In genomic region chr9:114613919-114614318, GRCh38 we compare ENCODE assay signal across 22 cellular contexts. TPM values are rescaled to one million over a fixed set of nuclear protein-coding genes. Genes with fewer than 3 reads are reported as not detected.
DNase-seq lines count a peak whose midpoint lies in the region; ATAC-seq, FAIRE-seq and TF ChIP-seq lines count a peak whose summit lies in the region.
"Had no signal": no experiment of that assay in that cellular context is flagged by ENCODE, and none has a peak within 500 bp of the region (broad histone marks: within the 10 kb centered on the region; RNA-seq: fewer than 3 reads in every experiment).

No MANE protein-coding gene starts in this region.

- intact Hi-C loops in OCI-LY7 (cut with micrococcal nuclease; ENCODE audit: unreplicated experiment) = loop anchor here (5.0 kb wide), 1 partner anchor 313 kb away; no protein-coding TSS in a partner anchor

- H3K9me2 ChIP-seq in OCI-LY7 (ENCODE audit: insufficient read depth, low read length) = no peaks in the 10 kb centered on the region

- H3K27ac ChIP-seq in OCI-LY7 (ENCODE audit: low read depth, low read length, poor library complexity, severe bottlenecking) = peak overlapping the region; percentile 86
- H3K27ac ChIP-seq: ascending aorta, SJSA1 had no signal

- CTCF ChIA-PET in OCI-LY7 (lab: Charles Lee; ENCODE audit: unreplicated experiment) = no interaction called here

- BruUV-seq in OCI-LY7 (replicated peaks; lab: Mats Ljungman, UMichigan) = no TSS peak

- H3K36me3 Mint-ChIP-seq in activated naive CD8-positive, alpha-beta T cell = peaks cover 3% of the 10 kb centered on the region
- H3K36me3 Mint-ChIP-seq in activated naive CD8-positive, alpha-beta T cell treated with anti-CD3 and anti-CD28 coated beads for 36 hours = peaks cover 45% of the 10 kb centered on the region
- H3K36me3 Mint-ChIP-seq in chondrocyte (ENCODE audit: low read depth) = no peaks in the 10 kb centered on the region

- H3K9me3 Mint-ChIP-seq in activated naive CD8-positive, alpha-beta T cell (ENCODE audit: low read depth) = no peaks in the 10 kb centered on the region
- peaks cover 2% of the 10 kb centered on the region for H3K9me3 Mint-ChIP-seq in activated naive CD8-positive, alpha-beta T cell treated with anti-CD3 and anti-CD28 coated beads for 36 hours
- no peaks in the 10 kb centered on the region for H3K9me3 Mint-ChIP-seq in chondrocyte (ENCODE audit: low read depth)
- H3K9me3 Mint-ChIP-seq in stimulated activated naive CD8-positive, alpha-beta T cell treated with anti-CD3 and anti-CD28 coated beads, Interleukin-15, amount 100 ng/mL, for 72 hours = no peaks in the 10 kb centered on the region
- H3K9me3 Mint-ChIP-seq: activated T-helper 1 cell treated with anti-CD3 and anti-CD28 coated beads, Interleukin-12 subunit alpha, Interleukin-12 subunit beta, Interleukin-2, Interleukin-4 antibody, amounts not matched to agents 30 ng/mL and 10 ng/mL and 1 ng/mL, durations not matched to agents 14 hours and 24 hours and 36 hours had no signal

- FAIRE-seq in urothelium cell line (lab: Jason Lieb, UNC) = no peak
- FAIRE-seq: D721Med had no signal

- H3K36me3 ChIP-seq in OCI-LY7 (ENCODE audit: insufficient read depth, low read length) = peaks cover 32% of the 10 kb centered on the region
- H3K36me3 ChIP-seq: ascending aorta, colonic mucosa, SJSA1 had no signal

- H3K79me2 ChIP-seq in OCI-LY7 (ENCODE audit: insufficient read depth, low read depth, low read length) = peaks cover 73% of the 10 kb centered on the region

- H3K27ac Mint-ChIP-seq in activated naive CD8-positive, alpha-beta T cell = peak overlapping the region; percentile 92
- no peak overlapping the region for H3K27ac Mint-ChIP-seq in activated naive CD8-positive, alpha-beta T cell treated with anti-CD3 and anti-CD28 coated beads for 36 hours
- peak overlapping the region; percentile 37 for H3K27ac Mint-ChIP-seq in chondrocyte (ENCODE audit: unreplicated experiment)
- no peak overlapping the region for H3K27ac Mint-ChIP-seq in stimulated activated naive CD8-positive, alpha-beta T cell treated with anti-CD3 and anti-CD28 coated beads, Interleukin-15, amount 100 ng/mL, for 72 hours

- H4K20me1 ChIP-seq in OCI-LY7 (ENCODE audit: insufficient read depth, low read length) = no peaks in the 10 kb centered on the region

- peak overlapping the region; percentile 95 for H3K4me3 ChIP-seq in OCI-LY7 (ENCODE audit: low read depth, low read length, poor library complexity, severe bottlenecking)
- H3K4me3 ChIP-seq: ascending aorta, colonic mucosa, SJSA1 had no signal

- no peaks in the 10 kb centered on the region for H3K27me3 Mint-ChIP-seq in activated naive CD8-positive, alpha-beta T cell
- no peaks in the 10 kb centered on the region for H3K27me3 Mint-ChIP-seq in activated naive CD8-positive, alpha-beta T cell treated with anti-CD3 and anti-CD28 coated beads for 36 hours
- H3K27me3 Mint-ChIP-seq in chondrocyte (ENCODE audit: low read depth) = no peaks in the 10 kb centered on the region
- H3K27me3 Mint-ChIP-seq in stimulated activated naive CD8-positive, alpha-beta T cell treated with anti-CD3 and anti-CD28 coated beads, Interleukin-15, amount 100 ng/mL, for 72 hours = no peaks in the 10 kb centered on the region

- ATAC-seq in stimulated activated naive CD8-positive, alpha-beta T cell treated with anti-CD3 and anti-CD28 coated beads, Interleukin-15, amount 100 ng/mL, for 72 hours = no peak
- ATAC-seq in HG03469 (IDR thresholded peaks at IDR 0.05; ENCODE audit: unreplicated experiment) = no peak
- no peak for ATAC-seq in HG03460 (IDR thresholded peaks at IDR 0.05; ENCODE audit: unreplicated experiment)
- ATAC-seq: left cardiac atrium, right cardiac atrium had no signal

- no peak for TF ChIP-seq CTCF in OCI-LY7 (conservative IDR thresholded peaks at IDR 0.05; ENCODE audit: low read length)
- no peak for TF ChIP-seq CTCF in chondrocyte (IDR thresholded peaks at IDR 0.05)

- H3K9me3 ChIP-seq in OCI-LY7 (ENCODE audit: low read length) = 0 out of 2 replicates have a peak, but pooled peaks cover 4% of the 10 kb centered on the region
- H3K9me3 ChIP-seq: ascending aorta, colonic mucosa, SJSA1 had no signal

- H3K4me1 ChIP-seq in OCI-LY7 (ENCODE audit: insufficient read depth, low read length, poor library complexity, severe bottlenecking) = peaks cover 64% of the 10 kb centered on the region
- H3K4me1 ChIP-seq: colonic mucosa had no signal

- peaks cover 61% of the 10 kb centered on the region for H3K4me1 Mint-ChIP-seq in activated naive CD8-positive, alpha-beta T cell (ENCODE audit: low read depth)
- H3K4me1 Mint-ChIP-seq in activated naive CD8-positive, alpha-beta T cell treated with anti-CD3 and anti-CD28 coated beads for 36 hours = peaks cover 49% of the 10 kb centered on the region
- peaks cover 37% of the 10 kb centered on the region for H3K4me1 Mint-ChIP-seq in chondrocyte (ENCODE audit: low read depth)
- peaks cover 72% of the 10 kb centered on the region for H3K4me1 Mint-ChIP-seq in stimulated activated naive CD8-positive, alpha-beta T cell treated with anti-CD3 and anti-CD28 coated beads, Interleukin-15, amount 100 ng/mL, for 72 hours

- peak overlapping the region; percentile 91 for H3K4me3 Mint-ChIP-seq in activated naive CD8-positive, alpha-beta T cell
- H3K4me3 Mint-ChIP-seq in activated naive CD8-positive, alpha-beta T cell treated with anti-CD3 and anti-CD28 coated beads for 36 hours = no peak overlapping the region
- no peak overlapping the region for H3K4me3 Mint-ChIP-seq in chondrocyte (ENCODE audit: unreplicated experiment)
- peak overlapping the region; percentile 85 to 88 for H3K4me3 Mint-ChIP-seq in stimulated activated naive CD8-positive, alpha-beta T cell treated with anti-CD3 and anti-CD28 coated beads, Interleukin-15, amount 100 ng/mL, for 72 hours

- DNase-seq in activated naive CD8-positive, alpha-beta T cell treated with anti-CD3 and anti-CD28 coated beads for 36 hours = no peak
- DNase-seq in OCI-LY7 (ENCODE audit: low spot score) = no peak
- no peak for DNase-seq in chondrocyte (ENCODE audit: low spot score)
- DNase-seq in stimulated activated naive CD8-positive, alpha-beta T cell treated with anti-CD3 and anti-CD28 coated beads, Interleukin-15, amount 100 ng/mL, for 72 hours = no peak
- DNase-seq in urothelium cell line (ENCODE audit: low spot score) = no peak
- DNase-seq: colonic mucosa, foreskin melanocyte, GF-D8, left cardiac atrium, midbrain, NCI-H1092, NCI-H2081 treated with DMSO at 0.1 percent for 48 hours, NCI-H524, OCI-M1, right cardiac atrium had no signal

- POLR2A ChIA-PET in OCI-LY7 (lab: Charles Lee) = interaction anchor here (2.5 to 2.7 kb wide), 2 partner anchors 9 to 38 kb away, joined by 9 read pairs; no protein-coding TSS in a partner anchor

- peak overlapping the region; percentile 89 for H3K4me2 ChIP-seq in OCI-LY7 (ENCODE audit: low read length)

- no peak overlapping the region for H2AFZ ChIP-seq in OCI-LY7 (ENCODE audit: low read length)

RNA-seq across cellular contexts. Expression of gene TMEM268, which starts 2.8 kb away (rescaled TPM):
- total RNA-seq in activated naive CD8-positive, alpha-beta T cell treated with anti-CD3 and anti-CD28 coated beads for 36 hours = 10 to 100 TPM; 28.8 to 29.8 TPM
- 27.2 and 31.6 TPM in 2 replicates for total RNA-seq in OCI-LY7 (2014; rRNA removed; shearing (Covaris generic))
- total RNA-seq in OCI-LY7 (2022) (68.0 and 71.2 TPM in 2 replicates), chondrocyte (10.7 to 21.5 TPM (median 19.0 TPM) in 3 replicates)

RNA-seq across cellular contexts. Expression of gene ATP6V1G1, which starts 26.4 kb away (rescaled TPM):
- total RNA-seq in activated naive CD8-positive, alpha-beta T cell treated with anti-CD3 and anti-CD28 coated beads for 36 hours = 10 to 100 TPM; 41.7 to 41.9 TPM
- 117 and 164 TPM in 2 replicates for total RNA-seq in OCI-LY7 (2014; rRNA removed; shearing (Covaris generic))
- total RNA-seq in OCI-LY7 (2022) (99.0 and 105 TPM in 2 replicates), chondrocyte (134 to 143 TPM (median 135 TPM) in 3 replicates)

RNA-seq across cellular contexts. Expression of gene TEX53, which starts 43.7 kb away (rescaled TPM):
- not detected for total RNA-seq in activated naive CD8-positive, alpha-beta T cell treated with anti-CD3 and anti-CD28 coated beads for 36 hours
- total RNA-seq in OCI-LY7 (2014; rRNA removed; shearing (Covaris generic)) = not detected in 2 replicates
- not detected in 2 replicates for total RNA-seq in OCI-LY7 (2022)
- not detected in 3 replicates for total RNA-seq in chondrocyte
- total RNA-seq: activated T-helper 1 cell treated with anti-CD3 and anti-CD28 coated beads, Interleukin-12 subunit alpha, Interleukin-12 subunit beta, Interleukin-2, Interleukin-4 antibody, amounts not matched to agents 30 ng/mL and 10 ng/mL and 1 ng/mL, durations not matched to agents 14 hours and 24 hours and 36 hours; ascending aorta; colonic mucosa; left cardiac atrium; right cardiac atrium; SJSA1 had no signal

Comparison
In these comparisons a context has a peak if more than half of its experiments do, and no peak if none do; other contexts are left out.
1. H3K27ac Mint-ChIP-seq: peak in activated naive CD8-positive, alpha-beta T cell (single experiment) and chondrocyte (single experiment); none in activated naive CD8-positive, alpha-beta T cell treated with anti-CD3 and anti-CD28 coated beads for 36 hours (single experiment) and stimulated activated naive CD8-positive, alpha-beta T cell treated with anti-CD3 and anti-CD28 coated beads, Interleukin-15, amount 100 ng/mL, for 72 hours (0 of 2).
2. H3K4me3 Mint-ChIP-seq: peak in activated naive CD8-positive, alpha-beta T cell (single experiment) and stimulated activated naive CD8-positive, alpha-beta T cell treated with anti-CD3 and anti-CD28 coated beads, Interleukin-15, amount 100 ng/mL, for 72 hours (2 of 2); none in activated naive CD8-positive, alpha-beta T cell treated with anti-CD3 and anti-CD28 coated beads for 36 hours (single experiment) and chondrocyte (single experiment).